In the genomic region with DNA sequence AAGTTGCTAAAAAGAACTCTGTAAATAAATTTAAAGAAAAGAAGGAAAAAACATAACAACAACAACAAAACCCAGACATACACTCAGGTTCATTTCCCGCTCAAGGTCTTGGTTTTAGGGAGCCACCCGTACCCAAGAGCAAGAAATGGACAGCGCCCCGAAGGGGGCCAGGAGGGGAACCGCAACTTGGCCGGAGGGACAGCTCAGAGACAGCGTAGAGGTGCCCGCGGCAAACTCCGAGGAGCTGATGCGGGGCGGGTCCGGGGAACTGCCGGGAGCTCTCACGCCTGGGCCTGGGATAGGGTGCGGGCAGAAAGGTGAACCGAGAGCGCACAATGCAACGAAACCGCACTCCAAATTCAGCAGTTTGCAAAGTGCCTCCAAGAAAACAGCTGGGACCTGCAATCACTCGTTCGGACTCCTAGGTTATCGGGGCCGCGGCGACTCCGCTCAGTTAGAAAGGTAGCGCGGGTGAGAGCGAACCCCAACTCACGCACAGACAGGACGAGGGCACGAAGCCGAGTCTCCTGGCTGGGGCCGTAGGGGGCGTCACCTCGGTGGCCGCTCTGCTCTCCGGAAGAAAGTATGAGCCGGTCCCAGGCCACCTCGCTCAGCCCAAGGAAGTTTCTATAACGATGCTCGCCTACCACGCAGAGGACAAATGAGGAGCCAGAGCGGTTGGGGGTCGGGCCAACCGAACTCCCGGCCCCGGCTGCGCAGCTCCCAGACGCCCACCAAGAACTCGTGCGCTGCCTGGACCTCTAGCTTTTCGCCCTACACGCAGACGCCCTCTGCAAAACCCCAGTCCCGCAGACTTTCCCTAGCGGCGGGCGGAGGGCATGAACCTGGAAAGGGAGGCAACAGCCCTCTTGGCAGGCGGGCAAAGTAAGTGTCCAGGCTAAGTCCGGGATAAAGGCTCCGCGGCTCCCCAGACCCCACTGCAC, we compare ENCODE assay signal across 1 cellular context.
TF ChIP-seq lines count a peak whose summit lies in the region.

No MANE protein-coding gene starts in this region.

TF ChIP-seq in GM23338, 12 proteins besides CTCF, POLR2A, EP300 and RAD21 (continued from another document):
- TF ChIP-seq, protein P1, sequence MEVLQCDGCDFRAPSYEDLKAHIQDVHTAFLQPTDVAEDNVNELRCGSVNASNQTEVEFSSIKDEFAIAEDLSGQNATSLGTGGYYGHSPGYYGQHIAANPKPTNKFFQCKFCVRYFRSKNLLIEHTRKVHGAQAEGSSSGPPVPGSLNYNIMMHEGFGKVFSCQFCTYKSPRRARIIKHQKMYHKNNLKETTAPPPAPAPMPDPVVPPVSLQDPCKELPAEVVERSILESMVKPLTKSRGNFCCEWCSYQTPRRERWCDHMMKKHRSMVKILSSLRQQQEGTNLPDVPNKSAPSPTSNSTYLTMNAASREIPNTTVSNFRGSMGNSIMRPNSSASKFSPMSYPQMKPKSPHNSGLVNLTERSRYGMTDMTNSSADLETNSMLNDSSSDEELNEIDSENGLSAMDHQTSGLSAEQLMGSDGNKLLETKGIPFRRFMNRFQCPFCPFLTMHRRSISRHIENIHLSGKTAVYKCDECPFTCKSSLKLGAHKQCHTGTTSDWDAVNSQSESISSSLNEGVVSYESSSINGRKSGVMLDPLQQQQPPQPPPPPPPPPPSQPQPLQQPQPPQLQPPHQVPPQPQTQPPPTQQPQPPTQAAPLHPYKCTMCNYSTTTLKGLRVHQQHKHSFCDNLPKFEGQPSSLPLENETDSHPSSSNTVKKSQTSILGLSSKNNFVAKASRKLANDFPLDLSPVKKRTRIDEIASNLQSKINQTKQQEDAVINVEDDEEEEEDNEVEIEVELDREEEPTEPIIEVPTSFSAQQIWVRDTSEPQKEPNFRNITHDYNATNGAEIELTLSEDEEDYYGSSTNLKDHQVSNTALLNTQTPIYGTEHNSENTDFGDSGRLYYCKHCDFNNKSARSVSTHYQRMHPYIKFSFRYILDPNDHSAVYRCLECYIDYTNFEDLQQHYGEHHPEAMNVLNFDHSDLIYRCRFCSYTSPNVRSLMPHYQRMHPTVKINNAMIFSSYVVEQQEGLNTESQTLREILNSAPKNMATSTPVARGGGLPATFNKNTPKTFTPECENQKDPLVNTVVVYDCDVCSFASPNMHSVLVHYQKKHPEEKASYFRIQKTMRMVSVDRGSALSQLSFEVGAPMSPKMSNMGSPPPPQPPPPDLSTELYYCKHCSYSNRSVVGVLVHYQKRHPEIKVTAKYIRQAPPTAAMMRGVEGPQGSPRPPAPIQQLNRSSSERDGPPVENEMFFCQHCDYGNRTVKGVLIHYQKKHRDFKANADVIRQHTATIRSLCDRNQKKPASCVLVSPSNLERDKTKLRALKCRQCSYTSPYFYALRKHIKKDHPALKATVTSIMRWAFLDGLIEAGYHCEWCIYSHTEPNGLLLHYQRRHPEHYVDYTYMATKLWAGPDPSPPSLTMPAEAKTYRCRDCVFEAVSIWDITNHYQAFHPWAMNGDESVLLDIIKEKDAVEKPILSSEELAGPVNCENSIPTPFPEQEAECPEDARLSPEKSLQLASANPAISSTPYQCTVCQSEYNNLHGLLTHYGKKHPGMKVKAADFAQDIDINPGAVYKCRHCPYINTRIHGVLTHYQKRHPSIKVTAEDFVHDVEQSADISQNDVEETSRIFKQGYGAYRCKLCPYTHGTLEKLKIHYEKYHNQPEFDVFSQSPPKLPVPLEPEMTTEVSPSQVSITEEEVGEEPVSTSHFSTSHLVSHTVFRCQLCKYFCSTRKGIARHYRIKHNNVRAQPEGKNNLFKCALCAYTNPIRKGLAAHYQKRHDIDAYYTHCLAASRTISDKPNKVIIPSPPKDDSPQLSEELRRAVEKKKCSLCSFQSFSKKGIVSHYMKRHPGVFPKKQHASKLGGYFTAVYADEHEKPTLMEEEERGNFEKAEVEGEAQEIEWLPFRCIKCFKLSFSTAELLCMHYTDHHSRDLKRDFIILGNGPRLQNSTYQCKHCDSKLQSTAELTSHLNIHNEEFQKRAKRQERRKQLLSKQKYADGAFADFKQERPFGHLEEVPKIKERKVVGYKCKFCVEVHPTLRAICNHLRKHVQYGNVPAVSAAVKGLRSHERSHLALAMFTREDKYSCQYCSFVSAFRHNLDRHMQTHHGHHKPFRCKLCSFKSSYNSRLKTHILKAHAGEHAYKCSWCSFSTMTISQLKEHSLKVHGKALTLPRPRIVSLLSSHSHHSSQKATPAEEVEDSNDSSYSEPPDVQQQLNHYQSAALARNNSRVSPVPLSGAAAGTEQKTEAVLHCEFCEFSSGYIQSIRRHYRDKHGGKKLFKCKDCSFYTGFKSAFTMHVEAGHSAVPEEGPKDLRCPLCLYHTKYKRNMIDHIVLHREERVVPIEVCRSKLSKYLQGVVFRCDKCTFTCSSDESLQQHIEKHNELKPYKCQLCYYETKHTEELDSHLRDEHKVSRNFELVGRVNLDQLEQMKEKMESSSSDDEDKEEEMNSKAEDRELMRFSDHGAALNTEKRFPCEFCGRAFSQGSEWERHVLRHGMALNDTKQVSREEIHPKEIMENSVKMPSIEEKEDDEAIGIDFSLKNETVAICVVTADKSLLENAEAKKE (CRISPR knock-in tag; IDR thresholded peaks at IDR 0.05) = no peak
- TF ChIP-seq, protein P2, sequence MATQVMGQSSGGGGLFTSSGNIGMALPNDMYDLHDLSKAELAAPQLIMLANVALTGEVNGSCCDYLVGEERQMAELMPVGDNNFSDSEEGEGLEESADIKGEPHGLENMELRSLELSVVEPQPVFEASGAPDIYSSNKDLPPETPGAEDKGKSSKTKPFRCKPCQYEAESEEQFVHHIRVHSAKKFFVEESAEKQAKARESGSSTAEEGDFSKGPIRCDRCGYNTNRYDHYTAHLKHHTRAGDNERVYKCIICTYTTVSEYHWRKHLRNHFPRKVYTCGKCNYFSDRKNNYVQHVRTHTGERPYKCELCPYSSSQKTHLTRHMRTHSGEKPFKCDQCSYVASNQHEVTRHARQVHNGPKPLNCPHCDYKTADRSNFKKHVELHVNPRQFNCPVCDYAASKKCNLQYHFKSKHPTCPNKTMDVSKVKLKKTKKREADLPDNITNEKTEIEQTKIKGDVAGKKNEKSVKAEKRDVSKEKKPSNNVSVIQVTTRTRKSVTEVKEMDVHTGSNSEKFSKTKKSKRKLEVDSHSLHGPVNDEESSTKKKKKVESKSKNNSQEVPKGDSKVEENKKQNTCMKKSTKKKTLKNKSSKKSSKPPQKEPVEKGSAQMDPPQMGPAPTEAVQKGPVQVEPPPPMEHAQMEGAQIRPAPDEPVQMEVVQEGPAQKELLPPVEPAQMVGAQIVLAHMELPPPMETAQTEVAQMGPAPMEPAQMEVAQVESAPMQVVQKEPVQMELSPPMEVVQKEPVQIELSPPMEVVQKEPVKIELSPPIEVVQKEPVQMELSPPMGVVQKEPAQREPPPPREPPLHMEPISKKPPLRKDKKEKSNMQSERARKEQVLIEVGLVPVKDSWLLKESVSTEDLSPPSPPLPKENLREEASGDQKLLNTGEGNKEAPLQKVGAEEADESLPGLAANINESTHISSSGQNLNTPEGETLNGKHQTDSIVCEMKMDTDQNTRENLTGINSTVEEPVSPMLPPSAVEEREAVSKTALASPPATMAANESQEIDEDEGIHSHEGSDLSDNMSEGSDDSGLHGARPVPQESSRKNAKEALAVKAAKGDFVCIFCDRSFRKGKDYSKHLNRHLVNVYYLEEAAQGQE (IDR thresholded peaks at IDR 0.05; ENCODE audit: unreplicated experiment) = no peak
- no peak for TF ChIP-seq EZH2 (IDR thresholded peaks at IDR 0.05; ENCODE audit: low read depth, unreplicated experiment)
- no peak for TF ChIP-seq JUNB (IDR thresholded peaks at IDR 0.05; ENCODE audit: unreplicated experiment)
- no peak for TF ChIP-seq EZH2phosphoT487 (IDR thresholded peaks at IDR 0.05; ENCODE audit: unreplicated experiment)
- no peak for TF ChIP-seq POLR2AphosphoS5 (IDR thresholded peaks at IDR 0.05; ENCODE audit: low read depth)
- TF ChIP-seq, protein P3, sequence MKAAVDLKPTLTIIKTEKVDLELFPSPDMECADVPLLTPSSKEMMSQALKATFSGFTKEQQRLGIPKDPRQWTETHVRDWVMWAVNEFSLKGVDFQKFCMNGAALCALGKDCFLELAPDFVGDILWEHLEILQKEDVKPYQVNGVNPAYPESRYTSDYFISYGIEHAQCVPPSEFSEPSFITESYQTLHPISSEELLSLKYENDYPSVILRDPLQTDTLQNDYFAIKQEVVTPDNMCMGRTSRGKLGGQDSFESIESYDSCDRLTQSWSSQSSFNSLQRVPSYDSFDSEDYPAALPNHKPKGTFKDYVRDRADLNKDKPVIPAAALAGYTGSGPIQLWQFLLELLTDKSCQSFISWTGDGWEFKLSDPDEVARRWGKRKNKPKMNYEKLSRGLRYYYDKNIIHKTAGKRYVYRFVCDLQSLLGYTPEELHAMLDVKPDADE (IDR thresholded peaks at IDR 0.05) = no peak
